11 cellular contexts compared by ENCODE assay signal in the genomic region with DNA sequence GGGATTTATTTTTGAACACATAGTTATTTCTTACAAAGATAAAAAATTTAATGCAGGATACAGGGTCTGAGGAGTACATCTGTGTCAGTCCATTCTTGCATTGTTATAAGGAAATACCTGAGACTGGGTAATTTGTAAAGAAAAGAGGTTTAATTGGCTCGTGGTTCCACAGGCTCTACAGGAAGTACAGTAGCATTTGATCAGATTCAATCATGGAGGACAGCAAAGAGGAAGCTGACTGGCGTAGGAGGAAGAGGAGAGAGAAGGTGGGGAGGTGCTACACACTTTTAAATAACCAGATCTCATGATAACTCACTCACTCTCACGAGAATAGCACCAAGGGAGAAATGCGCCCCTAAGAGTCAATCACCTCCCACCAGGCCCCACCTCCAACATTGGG.
"Had no signal": no experiment of that assay in that cellular context is flagged by ENCODE, and none has a peak within 500 bp of the region (broad histone marks: within the 10 kb centered on the region; RNA-seq: fewer than 3 reads in every experiment).

No MANE protein-coding gene starts in this region.

- H3K9me3 ChIP-seq: HAP-1 had no signal

- H3K27ac ChIP-seq: GM23248 had no signal

- FAIRE-seq: H1, H54 had no signal

- DNase-seq: GM23248, GOT3, H7, H9, HCEC 1CT, HFFc6 had no signal

- H3K36me3 ChIP-seq: HAP-1 had no signal

- ATAC-seq: GM23338, HCT116 had no signal

- H3K4me3 ChIP-seq: GM23248, GM23338, HAP-1 had no signal

- H2AFZ ChIP-seq: GM23248, GM23338 had no signal

- H3K4me2 ChIP-seq: GM23338 had no signal

- H3K9ac ChIP-seq: GM23248 had no signal
